Comparison of ENCODE assay signal across 9 cellular contexts in the genomic region with DNA sequence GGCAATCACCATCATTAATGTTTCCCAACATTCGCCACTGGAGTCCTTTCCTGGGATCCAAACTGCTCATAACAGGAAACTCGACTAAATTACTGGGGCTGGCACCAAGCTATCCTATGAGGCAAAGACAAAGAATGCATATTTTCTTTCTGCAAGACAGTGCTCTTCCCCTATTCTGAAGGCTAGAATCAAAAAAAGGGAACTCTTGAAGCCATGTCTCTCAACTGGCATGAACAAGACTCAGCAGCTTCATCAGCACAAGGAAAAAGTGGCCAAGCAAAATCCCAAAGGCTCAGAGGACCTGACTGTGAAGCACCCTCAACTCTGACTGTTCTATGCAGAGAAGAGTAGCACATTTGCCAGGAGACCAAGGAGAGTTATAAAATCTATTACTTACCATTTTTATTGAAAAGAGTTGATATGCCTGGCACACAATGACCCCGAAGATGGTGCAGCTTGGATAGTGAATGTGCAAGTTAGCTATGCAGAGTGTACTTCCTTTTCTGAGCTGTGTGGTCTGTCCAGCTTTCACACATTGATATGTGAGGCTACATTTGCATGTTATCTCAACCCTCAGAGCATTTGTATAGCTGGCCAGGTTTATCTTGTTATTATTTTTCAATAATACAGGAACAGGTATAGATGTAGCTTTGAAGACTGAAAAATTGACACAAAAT. TPM values are rescaled to one million over a fixed set of nuclear protein-coding genes. Genes with fewer than 3 reads are reported as not detected.
DNase-seq lines count a peak whose midpoint lies in the region; ATAC-seq and TF ChIP-seq lines count a peak whose summit lies in the region.
"Had no signal": no experiment of that assay in that cellular context is flagged by ENCODE, and none has a peak within 500 bp of the region (broad histone marks: within the 10 kb centered on the region; RNA-seq: fewer than 3 reads in every experiment).

No MANE protein-coding gene starts in this region.

- H3K27me3 ChIP-seq in neutrophil = no peaks in the 10 kb centered on the region
- no peaks in the 10 kb centered on the region for H3K27me3 ChIP-seq in H7 (ENCODE audit: control insufficient read depth, insufficient read depth, low read length)

- no peaks in the 10 kb centered on the region for H3K9me3 ChIP-seq in neutrophil

- H3K4me1 ChIP-seq in neutrophil (ENCODE audit: control insufficient read depth in 1 of 2, insufficient read depth in 1 of 2, low read depth in 1 of 2, low read length in 1 of 2) = peaks cover 94 to 95% of the 10 kb centered on the region in 2 experiments

- H3K36me3 ChIP-seq in neutrophil = no peaks in the 10 kb centered on the region
- no peaks in the 10 kb centered on the region for H3K36me3 ChIP-seq in H7 (replicated peaks; ENCODE audit: control insufficient read depth, insufficient read depth, low read length)

- H3K4me3 ChIP-seq in neutrophil (ENCODE audit: low read depth in 1 of 2, low read length in 1 of 2) (peak overlapping the region; percentile 52 to 58), H7 (ENCODE audit: insufficient read depth, low read depth, low read length) (no peak overlapping the region)

- no peak for TF ChIP-seq CTCF in neutrophil (IDR thresholded peaks at IDR 0.05)

- ATAC-seq in GM18867 (IDR thresholded peaks at IDR 0.05; ENCODE audit: unreplicated experiment) (peak; percentile 99), HG02678 (IDR thresholded peaks at IDR 0.05; ENCODE audit: unreplicated experiment) (peak; percentile 67)

- DNase-seq in NOMO-1 (lab: John Stamatoyannopoulos, UW; ENCODE audit: unreplicated experiment in 2 of 2) (peak; percentile 93 to 98), SW480 (ENCODE audit: low spot score) (no peak), NCI-H1105 (lab: John Stamatoyannopoulos, UW) (no peak), H7 (no peak)
- no peak for DNase-seq in activated naive CD4-positive, alpha-beta T cell treated with Interleukin-2 at 50 U/mL for 16 hours
- DNase-seq: NCI-H1092 treated with DMSO at 0.1 percent for 48 hours had no signal

- peak overlapping the region; percentile 95 for H3K27ac ChIP-seq in neutrophil

RNA-seq across cellular contexts. Expression of gene FYB1, which starts 50.9 kb away (rescaled TPM):
- total RNA-seq in H7 (2014; rRNA removed; shearing (Covaris generic)) = not detected in 2 replicates

Comparison
In these comparisons a context has a peak if more than half of its experiments do, and no peak if none do; other contexts are left out.
1. DNase-seq: peak in NOMO-1 (2 of 2); none in SW480 (single experiment), NCI-H1105 (single experiment), activated naive CD4-positive, alpha-beta T cell treated with Interleukin-2 at 50 U/mL for 16 hours (single experiment) and H7 (single experiment).